Comparison of ENCODE assay signal across 12 cellular contexts in genomic region chr14:101966742-101967141, GRCh38. TPM values are rescaled to one million over a fixed set of nuclear protein-coding genes. Genes with fewer than 3 reads are reported as not detected.
A peak's percentile ranks its signal among the peaks of the same experiment; 100 is the strongest.
DNase-seq lines count a peak whose midpoint lies in the region; ATAC-seq and TF ChIP-seq lines count a peak whose summit lies in the region.
"Had no signal": no experiment of that assay in that cellular context is flagged by ENCODE, and none has a peak within 500 bp of the region (broad histone marks: within the 10 kb centered on the region; RNA-seq: fewer than 3 reads in every experiment).

No MANE protein-coding gene starts in this region.

- H3K4me1 ChIP-seq in subcutaneous abdominal adipose tissue (ENCODE audit: control insufficient read depth in 5 of 5, insufficient read depth in 5 of 5, low read length in 5 of 5), result peaks cover 4 to 54% (median 43%) of the 10 kb centered on the region in 5 donors

- H3K4me3 ChIP-seq in fibroblast of the aortic adventitia (ENCODE audit: low read depth, low read length), result peak overlapping the region; percentile 92
- H3K4me3 ChIP-seq in subcutaneous abdominal adipose tissue (ENCODE audit: low read depth in 1 of 5, low read length in 5 of 5), result no peak overlapping the region

- H3K27me3 Mint-ChIP-seq in activated naive CD4-positive, alpha-beta T cell treated with anti-CD3 and anti-CD28 coated beads, Interleukin-2, amount 10 ng/mL, durations not matched to agents 7 days and 5 days, result peaks cover 5% of the 10 kb centered on the region

- peaks cover 40% of the 10 kb centered on the region for H3K4me1 Mint-ChIP-seq in activated naive CD4-positive, alpha-beta T cell treated with anti-CD3 and anti-CD28 coated beads, Interleukin-2, amount 10 ng/mL, durations not matched to agents 7 days and 5 days

- H3K27me3 ChIP-seq in subcutaneous abdominal adipose tissue (ENCODE audit: control insufficient read depth in 5 of 5, insufficient read depth in 4 of 5, low read length in 5 of 5), result no peaks in the 10 kb centered on the region
- H3K27me3 ChIP-seq: esophagus squamous epithelium had no signal

- no peaks in the 10 kb centered on the region for H3K9me3 Mint-ChIP-seq in activated naive CD4-positive, alpha-beta T cell treated with anti-CD3 and anti-CD28 coated beads, Interleukin-2, amount 10 ng/mL, durations not matched to agents 7 days and 5 days

- TF ChIP-seq CTCF in VCaP (conservative IDR thresholded peaks at IDR 0.05), result no peak
- TF ChIP-seq CTCF in fibroblast of the aortic adventitia (IDR thresholded peaks at IDR 0.05; ENCODE audit: insufficient read depth, low read length), result no peak
- no peak for TF ChIP-seq CTCF in GM13977 (IDR thresholded peaks at IDR 0.05; ENCODE audit: extremely low read depth, insufficient read depth, missing control alignments)

- DNase-seq in activated naive CD4-positive, alpha-beta T cell treated with anti-CD3 and anti-CD28 coated beads, Interleukin-2, amount 10 ng/mL, durations not matched to agents 7 days and 5 days, result no peak
- no peak for DNase-seq in activated naive CD4-positive, alpha-beta T cell treated with anti-CD3 and anti-CD28 coated beads, Interleukin-2, amount 50 U/mL, for 16 hours
- no peak for DNase-seq in fibroblast of the aortic adventitia (ENCODE audit: low read depth)
- DNase-seq in AG20443 (ENCODE audit: low spot score), result no peak
- no peak for DNase-seq in GM13977 (ENCODE audit: low spot score)
- DNase-seq: activated CD8-positive, alpha-beta memory T cell treated with anti-CD3 and anti-CD28 coated beads, Interleukin-2, amount 50 U/mL, for 4 hours; Caco-2; esophagus squamous epithelium; NCI-H1092 had no signal

- H3K4me3 Mint-ChIP-seq in activated naive CD4-positive, alpha-beta T cell treated with anti-CD3 and anti-CD28 coated beads, Interleukin-2, amount 10 ng/mL, durations not matched to agents 7 days and 5 days, result peak overlapping the region; percentile 54

- H3K36me3 Mint-ChIP-seq in activated naive CD4-positive, alpha-beta T cell treated with anti-CD3 and anti-CD28 coated beads, Interleukin-2, amount 10 ng/mL, durations not matched to agents 7 days and 5 days, result peaks cover 20% of the 10 kb centered on the region

- peak overlapping the region in 1 of 5 donors; percentile 91 for H3K9ac ChIP-seq in subcutaneous abdominal adipose tissue (ENCODE audit: low read length in 5 of 5)

- H3K27ac Mint-ChIP-seq in activated naive CD4-positive, alpha-beta T cell treated with anti-CD3 and anti-CD28 coated beads, Interleukin-2, amount 10 ng/mL, durations not matched to agents 7 days and 5 days, result no peak overlapping the region

- ATAC-seq in GM21528 (IDR thresholded peaks at IDR 0.05; ENCODE audit: low FRiP score, unreplicated experiment), result no peak

- H3K9me3 ChIP-seq in subcutaneous abdominal adipose tissue (ENCODE audit: control insufficient read depth in 5 of 5, low read length in 5 of 5), result no peaks in the 10 kb centered on the region
- H3K9me3 ChIP-seq: Caco-2, esophagus squamous epithelium had no signal

- peaks cover 0 to 9% (median 5%) of the 10 kb centered on the region in 5 donors for H3K36me3 ChIP-seq in subcutaneous abdominal adipose tissue (ENCODE audit: control insufficient read depth in 5 of 5, insufficient read depth in 5 of 5, low read length in 5 of 5)

- in situ Hi-C loops in GM13977 (cut with MboI; ENCODE audit: low pct_unique_long_range_greater_than_20kb, low sequenced_read_pairs, unreplicated experiment), result loop anchor here (10.0 to 25.0 kb wide), 2 partner anchors 128 to 346 kb away; partner anchors contain the start of genes MOK and ZNF839

- peak overlapping the region; percentile 96 for H3K27ac ChIP-seq in VCaP
- peak overlapping the region; percentile 93 for H3K27ac ChIP-seq in subcutaneous abdominal adipose tissue (ENCODE audit: low read depth, low read length)

- CTCF ChIA-PET in activated naive CD4-positive, alpha-beta T cell treated with anti-CD3 and anti-CD28 coated beads, Interleukin-2, amount 10 ng/mL, durations not matched to agents 7 days and 5 days (lab: Charles Lee), result interaction anchor here (1.0 to 1.3 kb wide), 2 partner anchors 130 to 260 kb away, joined by 3 read pairs; no protein-coding TSS in a partner anchor

RNA-seq across cellular contexts. Expression of gene DYNC1H1, which starts 2.4 kb away (rescaled TPM):
- total RNA-seq in fibroblast of the aortic adventitia (ENCODE audit: low replicate concordance), result 376 and 465 TPM in 2 replicates
